ENCODE assay signal across 18 cellular contexts in genomic region chr18:24959100-24959499, GRCh38.
"Had no signal": no experiment of that assay in that cellular context is flagged by ENCODE, and none has a peak within 500 bp of the region (broad histone marks: within the 10 kb centered on the region; RNA-seq: fewer than 3 reads in every experiment).

No MANE protein-coding gene starts in this region.

- H3K9me3 Mint-ChIP-seq: activated naive CD8-positive, alpha-beta T cell treated with anti-CD3 and anti-CD28 coated beads for 36 hours; natural killer cell; stimulated activated naive B cell treated with anti-CD40 and anti-IgM and Interleukin-4, amounts not matched to agents 10 μg/mL and 1 μg/mL and 100 μg/mL, for 72 hours had no signal

- H3K4me1 Mint-ChIP-seq: activated naive CD8-positive, alpha-beta T cell treated with anti-CD3 and anti-CD28 coated beads for 36 hours; natural killer cell had no signal

- ATAC-seq: natural killer cell; stimulated activated naive B cell treated with anti-CD40 and anti-IgM and Interleukin-4, amounts not matched to agents 10 μg/mL and 1 μg/mL and 100 μg/mL, for 72 hours had no signal

- H3K4me3 Mint-ChIP-seq: activated naive CD8-positive, alpha-beta T cell treated with anti-CD3 and anti-CD28 coated beads for 36 hours; natural killer cell; stimulated activated naive B cell treated with anti-CD40 and anti-IgM and Interleukin-4, amounts not matched to agents 10 μg/mL and 1 μg/mL and 100 μg/mL, for 72 hours had no signal

- H3K27me3 Mint-ChIP-seq: activated naive CD8-positive, alpha-beta T cell treated with anti-CD3 and anti-CD28 coated beads for 36 hours; stimulated activated naive B cell treated with anti-CD40 and anti-IgM and Interleukin-4, amounts not matched to agents 10 μg/mL and 1 μg/mL and 100 μg/mL, for 72 hours had no signal

- H3K27ac Mint-ChIP-seq: activated naive CD8-positive, alpha-beta T cell treated with anti-CD3 and anti-CD28 coated beads for 36 hours; natural killer cell; progenitor cell of endocrine pancreas; stimulated activated naive B cell treated with anti-CD40 and anti-IgM and Interleukin-4, amounts not matched to agents 10 μg/mL and 1 μg/mL and 100 μg/mL, for 72 hours had no signal

- H3K36me3 Mint-ChIP-seq: activated naive CD8-positive, alpha-beta T cell treated with anti-CD3 and anti-CD28 coated beads for 36 hours; natural killer cell; stimulated activated naive B cell treated with anti-CD40 and anti-IgM and Interleukin-4, amounts not matched to agents 10 μg/mL and 1 μg/mL and 100 μg/mL, for 72 hours had no signal

- DNase-seq: activated CD4-positive, alpha-beta T cell treated with anti-CD3 and anti-CD28 coated beads, Interleukin-2, amount 50 U/mL, for 4 hours; activated CD4-positive, CD25-positive, alpha-beta regulatory T cell; activated effector memory CD4-positive, alpha-beta T cell treated with anti-CD3 and anti-CD28 coated beads, Interleukin-2, amount 50 U/mL, for 16 hours; activated naive CD8-positive, alpha-beta T cell treated with anti-CD3 and anti-CD28 coated beads for 36 hours; activated T-cell treated with anti-CD3 and anti-CD28 coated beads, Interleukin-2, amount 50 U/mL, for 1 hour; anterior cingulate cortex; cerebellar nuclear complex; dermis blood vessel endothelial cell; hippocampal formation; natural killer cell; occipital lobe; right cardiac atrium; stimulated activated CD4-positive, alpha-beta T cell treated with anti-CD3 and anti-CD28 coated beads, Interleukin-2, amount 100 ng/mL, for 24 hours; stimulated activated naive B cell treated with anti-CD40 and anti-IgM and Interleukin-4, amounts not matched to agents 10 μg/mL and 1 μg/mL and 100 μg/mL, for 72 hours; substantia nigra; trophoblast cell had no signal

- H3K4me3 ChIP-seq: lung had no signal
